In genomic region chr6:20291764-20292227, GRCh38 we compare ENCODE assay signal across 8 cellular contexts.
DNase-seq lines count a peak whose midpoint lies in the region; ATAC-seq, FAIRE-seq and TF ChIP-seq lines count a peak whose summit lies in the region.

No MANE protein-coding gene starts in this region.

- CTCF ChIA-PET in activated CD4-positive, alpha-beta T cell treated with anti-CD3 and anti-CD28 coated beads for 36 hours (lab: Charles Lee), result interaction anchor here (0.9 to 3.5 kb wide), 7 partner anchors 10 to 239 kb away, joined by 3 to 23 read pairs (median 4); no protein-coding TSS in a partner anchor
- CTCF ChIA-PET in HepG2 (lab: Yijun Ruan, JAX; ENCODE audit: low intra/inter-chr PET ratio, low total read pairs), result interaction anchor here (1.0 to 4.3 kb wide), 3 partner anchors 113 to 237 kb away, joined by 4 to 74 read pairs (median 5); no protein-coding TSS in a partner anchor

- POLR2A ChIA-PET in activated CD4-positive, alpha-beta T cell treated with anti-CD3 and anti-CD28 coated beads for 36 hours (lab: Charles Lee), result interaction anchor here (0.6 kb wide), 1 partner anchor 28 kb away, joined by 3 read pairs; no protein-coding TSS in a partner anchor
- POLR2A ChIA-PET in HepG2 (lab: Yijun Ruan, JAX), result no interaction called here

- no peak overlapping the region for H3K27ac Mint-ChIP-seq in activated CD4-positive, alpha-beta T cell treated with anti-CD3 and anti-CD28 coated beads for 36 hours

- 2% methylated on average over 7 of the region's 7 CpGs for WGBS in HepG2 (ENCODE audit: low lambda C conversion rate)

- ATAC-seq in HG03432 (IDR thresholded peaks at IDR 0.05; ENCODE audit: unreplicated experiment) (peak; percentile 91), HepG2 (peak; percentile 96)
- peak; percentile 90 for ATAC-seq in activated CD4-positive, alpha-beta T cell treated with anti-CD3 and anti-CD28 coated beads for 36 hours

- peak overlapping the region; percentile 16 for H3K4me3 Mint-ChIP-seq in activated CD4-positive, alpha-beta T cell treated with anti-CD3 and anti-CD28 coated beads for 36 hours

- no peaks in the 10 kb centered on the region for H4K20me1 ChIP-seq in HepG2 (ENCODE audit: insufficient read depth, low read length)

- intact Hi-C loops in activated CD4-positive, alpha-beta T cell treated with anti-CD3 and anti-CD28 coated beads for 36 hours (cut with DNase I, micrococcal nuclease), result loop anchor here (1.0 to 5.0 kb wide), 4 partner anchors 110 to 1296 kb away; partner anchors contain the start of gene E2F3 (in 2 of the 2)
- intact Hi-C loops in HepG2 (cut with micrococcal nuclease; ENCODE audit: unreplicated experiment), result loop anchor here (1.0 to 2.0 kb wide), 3 partner anchors 109 to 238 kb away; partner anchors contain the start of gene E2F3

- FAIRE-seq in colon (lab: Jason Lieb, UNC) (peak; percentile 69), HepG2 (lab: Jason Lieb, UNC) (peak; percentile 83)

- DNase-seq in C1 segment of cervical spinal cord (lab: John Stamatoyannopoulos, UW) (peak in 12 of 14 donors; percentile 3 to 60 (median 28)), GM19240 (ENCODE audit: insufficient read length, low spot score) (peak; percentile 30), NCI-H510A (lab: John Stamatoyannopoulos, UW) (peak; percentile 35), HepG2 (ENCODE audit: low spot score) (peak; percentile 75)
- DNase-seq in activated CD4-positive, alpha-beta T cell treated with anti-CD3 and anti-CD28 coated beads for 36 hours, result peak; percentile 87
- peak; percentile 64 to 77 (median 73) for DNase-seq in stimulated activated CD4-positive, alpha-beta T cell treated with anti-CD3 and anti-CD28 coated beads, TNF-alpha, amount 100 ng/mL, for 24 hours (ENCODE audit: low read depth in 3 of 3)

- H3K36me3 Mint-ChIP-seq in activated CD4-positive, alpha-beta T cell treated with anti-CD3 and anti-CD28 coated beads for 36 hours (ENCODE audit: low read depth), result no peaks in the 10 kb centered on the region

- no peak overlapping the region for H3K27ac ChIP-seq in HepG2 (ENCODE audit: extremely low read length, insufficient read depth, low read length)

- H3K9me3 Mint-ChIP-seq in activated CD4-positive, alpha-beta T cell treated with anti-CD3 and anti-CD28 coated beads for 36 hours (ENCODE audit: low read depth), result no peaks in the 10 kb centered on the region

- TF ChIP-seq POLR2A in HepG2 (IDR thresholded peaks at IDR 0.05; ENCODE audit: insufficient read depth in 1 of 2, low read depth in 2 of 2, low read length in 2 of 2), result no peak

- peak; percentile 95 for TF ChIP-seq CTCF in HepG2 (CRISPR knock-in tag; IDR thresholded peaks at IDR 0.05)

- H3K27me3 Mint-ChIP-seq in activated CD4-positive, alpha-beta T cell treated with anti-CD3 and anti-CD28 coated beads for 36 hours, result no peaks in the 10 kb centered on the region

- no TSS peak for BruUV-seq in HepG2 (replicated peaks; lab: Mats Ljungman, UMichigan)

- no peaks in the 10 kb centered on the region for H3K79me2 ChIP-seq in HepG2 (ENCODE audit: insufficient read depth, low read length)

- H3K4me3 ChIP-seq in HepG2 (replicated peaks in 1 of 3; ENCODE audit: insufficient read depth in 1 of 3, low read depth in 2 of 3, low read length in 3 of 3), result no peak overlapping the region

- no peaks in the 10 kb centered on the region for H3K36me3 ChIP-seq in HepG2 (replicated peaks in 1 of 2; ENCODE audit: control insufficient read depth in 1 of 2, insufficient read depth in 2 of 2, low read length in 2 of 2)

- H3K4me2 ChIP-seq in HepG2 (ENCODE audit: low read depth, low read length), result no peak overlapping the region; the same call in 1 of the 2 replicates

- H3K4me1 Mint-ChIP-seq in activated CD4-positive, alpha-beta T cell treated with anti-CD3 and anti-CD28 coated beads for 36 hours, result peaks cover 21% of the 10 kb centered on the region

- no peak overlapping the region for H2AFZ ChIP-seq in HepG2 (ENCODE audit: low read length)

- TF ChIP-seq EP300 in HepG2 (IDR thresholded peaks at IDR 0.05; ENCODE audit: low read depth in 2 of 2, low read length in 2 of 2) (no peak), HepG2 (CRISPR knock-in tag; IDR thresholded peaks at IDR 0.05; ENCODE audit: borderline replicate concordance) (no peak)

- TF ChIP-seq RAD21 in HepG2 (CRISPR knock-in tag; IDR thresholded peaks at IDR 0.05), result peak; percentile 82

- H3K9ac ChIP-seq in HepG2 (ENCODE audit: insufficient read depth, low read depth, low read length), result no peak overlapping the region

- in situ Hi-C loops in HepG2 (cut with HindIII; ENCODE audit: extremely low pct_ligation_motif_present, low pct_unique_long_range_greater_than_20kb), result loop anchor here (5.0 kb wide), 1 partner anchor 236 kb away; no protein-coding TSS in a partner anchor

- H3K27me3 ChIP-seq in HepG2 (ENCODE audit: control insufficient read depth in 1 of 2, insufficient read depth in 2 of 2, low read length in 2 of 2), result no peaks in the 10 kb centered on the region

- H3K4me1 ChIP-seq in HepG2 (ENCODE audit: insufficient read depth, low read length), result no peaks in the 10 kb centered on the region

- H3K9me3 ChIP-seq in HepG2 (ENCODE audit: low read length), result no peaks in the 10 kb centered on the region

TF ChIP-seq in HepG2, 621 proteins besides CTCF, POLR2A, EP300 and RAD21 (continues in another document):
- peak; percentile 47; the same call in 1 of the 2 replicates for TF ChIP-seq IRF2 (CRISPR knock-in tag; IDR thresholded peaks at IDR 0.05)
- TF ChIP-seq PPARG (CRISPR knock-in tag; conservative IDR thresholded peaks at IDR 0.05), result 0 out of 2 replicates have a peak, but pooled peaks have one; percentile 13
- no peak for TF ChIP-seq ZNF350 (CRISPR knock-in tag; IDR thresholded peaks at IDR 0.05; ENCODE audit: borderline replicate concordance, low read depth)
- no peak for TF ChIP-seq HDAC6 (IDR thresholded peaks at IDR 0.05; ENCODE audit: low read depth, low read length)
- no peak for TF ChIP-seq ZNF615 (CRISPR knock-in tag; IDR thresholded peaks at IDR 0.05; ENCODE audit: borderline replicate concordance)
- TF ChIP-seq ELF1 (CRISPR knock-in tag; IDR thresholded peaks at IDR 0.05), result peak; percentile 43; the same call in 1 of the 2 replicates
- TF ChIP-seq POGZ (CRISPR knock-in tag; IDR thresholded peaks at IDR 0.05), result no peak
- peak; percentile 33; the same call in 1 of the 2 replicates for TF ChIP-seq YEATS2 (CRISPR knock-in tag; IDR thresholded peaks at IDR 0.05; ENCODE audit: borderline replicate concordance)
- TF ChIP-seq HMGXB4 (CRISPR knock-in tag; IDR thresholded peaks at IDR 0.05; ENCODE audit: borderline replicate concordance in 1 of 2, low read depth in 1 of 2), result peak in 1 of 2 experiments; percentile 72; a peak in 1 of 4 replicates
- TF ChIP-seq ESRRA (CRISPR knock-in tag; IDR thresholded peaks at IDR 0.05; ENCODE audit: low read depth), result no peak
- TF ChIP-seq, protein P1, sequence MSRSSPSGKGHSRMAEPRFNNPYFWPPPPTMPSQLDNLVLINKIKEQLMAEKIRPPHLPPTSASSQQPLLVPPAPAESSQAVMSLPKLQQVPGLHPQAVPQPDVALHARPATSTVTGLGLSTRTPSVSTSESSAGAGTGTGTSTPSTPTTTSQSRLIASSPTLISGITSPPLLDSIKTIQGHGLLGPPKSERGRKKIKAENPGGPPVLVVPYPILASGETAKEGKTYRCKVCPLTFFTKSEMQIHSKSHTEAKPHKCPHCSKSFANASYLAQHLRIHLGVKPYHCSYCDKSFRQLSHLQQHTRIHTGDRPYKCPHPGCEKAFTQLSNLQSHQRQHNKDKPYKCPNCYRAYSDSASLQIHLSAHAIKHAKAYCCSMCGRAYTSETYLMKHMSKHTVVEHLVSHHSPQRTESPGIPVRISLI (CRISPR knock-in tag; IDR thresholded peaks at IDR 0.05; ENCODE audit: borderline replicate concordance), result peak; percentile 78; the same call in 1 of the 2 replicates
- TF ChIP-seq, protein P2, sequence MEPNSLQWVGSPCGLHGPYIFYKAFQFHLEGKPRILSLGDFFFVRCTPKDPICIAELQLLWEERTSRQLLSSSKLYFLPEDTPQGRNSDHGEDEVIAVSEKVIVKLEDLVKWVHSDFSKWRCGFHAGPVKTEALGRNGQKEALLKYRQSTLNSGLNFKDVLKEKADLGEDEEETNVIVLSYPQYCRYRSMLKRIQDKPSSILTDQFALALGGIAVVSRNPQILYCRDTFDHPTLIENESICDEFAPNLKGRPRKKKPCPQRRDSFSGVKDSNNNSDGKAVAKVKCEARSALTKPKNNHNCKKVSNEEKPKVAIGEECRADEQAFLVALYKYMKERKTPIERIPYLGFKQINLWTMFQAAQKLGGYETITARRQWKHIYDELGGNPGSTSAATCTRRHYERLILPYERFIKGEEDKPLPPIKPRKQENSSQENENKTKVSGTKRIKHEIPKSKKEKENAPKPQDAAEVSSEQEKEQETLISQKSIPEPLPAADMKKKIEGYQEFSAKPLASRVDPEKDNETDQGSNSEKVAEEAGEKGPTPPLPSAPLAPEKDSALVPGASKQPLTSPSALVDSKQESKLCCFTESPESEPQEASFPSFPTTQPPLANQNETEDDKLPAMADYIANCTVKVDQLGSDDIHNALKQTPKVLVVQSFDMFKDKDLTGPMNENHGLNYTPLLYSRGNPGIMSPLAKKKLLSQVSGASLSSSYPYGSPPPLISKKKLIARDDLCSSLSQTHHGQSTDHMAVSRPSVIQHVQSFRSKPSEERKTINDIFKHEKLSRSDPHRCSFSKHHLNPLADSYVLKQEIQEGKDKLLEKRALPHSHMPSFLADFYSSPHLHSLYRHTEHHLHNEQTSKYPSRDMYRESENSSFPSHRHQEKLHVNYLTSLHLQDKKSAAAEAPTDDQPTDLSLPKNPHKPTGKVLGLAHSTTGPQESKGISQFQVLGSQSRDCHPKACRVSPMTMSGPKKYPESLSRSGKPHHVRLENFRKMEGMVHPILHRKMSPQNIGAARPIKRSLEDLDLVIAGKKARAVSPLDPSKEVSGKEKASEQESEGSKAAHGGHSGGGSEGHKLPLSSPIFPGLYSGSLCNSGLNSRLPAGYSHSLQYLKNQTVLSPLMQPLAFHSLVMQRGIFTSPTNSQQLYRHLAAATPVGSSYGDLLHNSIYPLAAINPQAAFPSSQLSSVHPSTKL (CRISPR knock-in tag; IDR thresholded peaks at IDR 0.05), result peak; percentile 55; the same call in 1 of the 2 replicates

Comparison
In these comparisons a context has a peak if more than half of its experiments do, and no peak if none do; other contexts are left out.
1. DNase-seq: peak in every context shown above with its lines; median percentile 87 in activated CD4-positive, alpha-beta T cell treated with anti-CD3 and anti-CD28 coated beads for 36 hours; 75 in HepG2; 73 in stimulated activated CD4-positive, alpha-beta T cell treated with anti-CD3 and anti-CD28 coated beads, TNF-alpha, amount 100 ng/mL, for 24 hours; 35 in NCI-H510A; 30 in GM19240; 28 in C1 segment of cervical spinal cord.